Comparison of ENCODE assay signal across 8 cellular contexts in genomic region chr6:154247119-154247814, GRCh38.
A peak's percentile ranks its signal among the peaks of the same experiment; 100 is the strongest.
DNase-seq lines count a peak whose midpoint lies in the region; ATAC-seq lines count a peak whose summit lies in the region.

No MANE protein-coding gene starts in this region.

- H3K27me3 Mint-ChIP-seq in activated T-helper 2 cell treated with anti-CD3 and anti-CD28 coated beads, Interferon-gamma antibody, Interleukin-2, Interleukin-4, amounts not matched to agents 10 μg/mL and 5 μg/mL and 100 μg/mL, durations not matched to agents 14 hours and 24 hours and 36 hours (ENCODE audit: low read depth) = peaks cover 27% of the 10 kb centered on the region

- H3K4me3 ChIP-seq in mononuclear cell (ENCODE audit: low read length) = peak overlapping the region; percentile 49

- peaks cover 23% of the 10 kb centered on the region for H3K36me3 Mint-ChIP-seq in activated T-helper 2 cell treated with anti-CD3 and anti-CD28 coated beads, Interferon-gamma antibody, Interleukin-2, Interleukin-4, amounts not matched to agents 10 μg/mL and 5 μg/mL and 100 μg/mL, durations not matched to agents 14 hours and 24 hours and 36 hours (ENCODE audit: low read depth)

- ATAC-seq in GM21381 (IDR thresholded peaks at IDR 0.05; ENCODE audit: unreplicated experiment) (peak; percentile 40), HG03571 (IDR thresholded peaks at IDR 0.05; ENCODE audit: unreplicated experiment) (peak; percentile 30)

- H3K9ac ChIP-seq in ES-I3 (ENCODE audit: low read depth, low read length) = peak overlapping the region; percentile 13

- intact Hi-C loops in activated T-helper 2 cell treated with anti-CD3 and anti-CD28 coated beads, Interferon-gamma antibody, Interleukin-2, Interleukin-4, amounts not matched to agents 10 μg/mL and 5 μg/mL and 100 μg/mL, durations not matched to agents 14 hours and 24 hours and 36 hours (cut with micrococcal nuclease) = loop anchor here (1.0 to 5.0 kb wide), 4 partner anchors 15 to 1265 kb away; partner anchors contain the start of gene FBXO5

- H3K4me1 ChIP-seq in ES-I3 (ENCODE audit: insufficient read depth, low read length) (peaks cover 28% of the 10 kb centered on the region; the same call in 1 of the 2 replicates), mononuclear cell (ENCODE audit: insufficient read depth, low read length) (peaks cover 68% of the 10 kb centered on the region)

- H3K9me3 Mint-ChIP-seq in activated T-helper 2 cell treated with anti-CD3 and anti-CD28 coated beads, Interferon-gamma antibody, Interleukin-2, Interleukin-4, amounts not matched to agents 10 μg/mL and 5 μg/mL and 100 μg/mL, durations not matched to agents 14 hours and 24 hours and 36 hours = peaks cover 8% of the 10 kb centered on the region

- peak overlapping the region; percentile 84 for H3K4me3 Mint-ChIP-seq in activated T-helper 2 cell treated with anti-CD3 and anti-CD28 coated beads, Interferon-gamma antibody, Interleukin-2, Interleukin-4, amounts not matched to agents 10 μg/mL and 5 μg/mL and 100 μg/mL, durations not matched to agents 14 hours and 24 hours and 36 hours (ENCODE audit: low read depth)

- no peaks in the 10 kb centered on the region for H3K36me3 ChIP-seq in ES-I3 (ENCODE audit: insufficient read depth, low read length)

- H3K4me1 Mint-ChIP-seq in activated T-helper 2 cell treated with anti-CD3 and anti-CD28 coated beads, Interferon-gamma antibody, Interleukin-2, Interleukin-4, amounts not matched to agents 10 μg/mL and 5 μg/mL and 100 μg/mL, durations not matched to agents 14 hours and 24 hours and 36 hours (ENCODE audit: low read depth) = peaks cover 79% of the 10 kb centered on the region

- DNase-seq in activated T-helper 2 cell treated with anti-CD3 and anti-CD28 coated beads, Interferon-gamma antibody, Interleukin-2, Interleukin-4, amounts not matched to agents 10 μg/mL and 5 μg/mL and 100 μg/mL, durations not matched to agents 14 hours and 24 hours and 36 hours (ENCODE audit: low spot score) = no peak
- DNase-seq in NCI-H187 treated with DMSO at 0.1 percent for 48 hours (lab: John Stamatoyannopoulos, UW) (no peak), activated gamma-delta T cell (lab: John Stamatoyannopoulos, UW) (no peak), NCI-H187 (lab: John Stamatoyannopoulos, UW) (no peak)

- H3K27ac Mint-ChIP-seq in activated T-helper 2 cell treated with anti-CD3 and anti-CD28 coated beads, Interferon-gamma antibody, Interleukin-2, Interleukin-4, amounts not matched to agents 10 μg/mL and 5 μg/mL and 100 μg/mL, durations not matched to agents 14 hours and 24 hours and 36 hours = peak overlapping the region; percentile 52

- H3K27me3 ChIP-seq in mononuclear cell (ENCODE audit: insufficient read depth, low read length) = no peaks in the 10 kb centered on the region

- H3K9me3 ChIP-seq in ES-I3 (ENCODE audit: control insufficient read depth, insufficient read depth, low read length) = no peaks in the 10 kb centered on the region
- H3K9me3 ChIP-seq in mononuclear cell (ENCODE audit: low read depth, low read length) = no peaks in the 10 kb centered on the region
